ENCODE assay signal across 33 cellular contexts in the genomic region with DNA sequence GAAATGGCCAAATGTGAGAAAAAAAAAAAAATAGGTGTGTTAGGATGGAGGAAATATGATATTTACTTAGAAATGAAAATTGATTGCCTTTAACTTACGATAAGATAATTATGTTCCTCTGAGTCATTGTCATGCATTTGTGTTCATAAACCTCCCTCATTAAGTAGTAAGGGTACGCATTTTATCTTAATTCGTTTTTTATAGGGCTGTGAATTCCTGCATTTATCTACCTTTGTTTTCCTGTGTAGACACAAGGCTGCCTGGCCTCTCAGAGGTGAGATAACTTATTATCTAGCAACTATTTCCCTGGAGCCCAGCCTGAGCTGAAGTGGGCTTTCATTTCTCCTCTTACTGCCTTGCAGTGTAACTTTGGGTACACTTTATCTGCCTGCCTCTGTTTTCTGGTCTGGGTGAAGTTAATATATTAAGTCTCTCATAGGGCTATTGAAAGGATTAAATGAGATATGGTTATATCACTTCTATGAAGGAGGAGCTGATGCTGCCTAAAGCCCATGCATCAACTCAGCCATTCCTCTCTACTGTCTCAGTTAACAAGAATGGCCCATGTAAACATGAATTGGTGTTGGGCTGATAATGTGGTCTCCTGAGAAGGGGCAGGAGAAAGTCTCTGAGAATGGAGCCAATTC.
"Had no signal": no experiment of that assay in that cellular context is flagged by ENCODE, and none has a peak within 500 bp of the region (broad histone marks: within the 10 kb centered on the region; RNA-seq: fewer than 3 reads in every experiment).

No MANE protein-coding gene starts in this region.

- FAIRE-seq: astrocyte, endometrium, pancreas had no signal

- H3K27ac Mint-ChIP-seq: activated CD4-positive, alpha-beta memory T cell treated with anti-CD3 and anti-CD28 coated beads for 36 hours; activated CD4-positive, alpha-beta T cell treated with anti-CD3 and anti-CD28 coated beads, Interleukin-2, amount 10 ng/mL, durations not matched to agents 24 days and 14 days; activated T-cell treated with anti-CD3 and anti-CD28 coated beads, Interleukin-2, amount 50 U/mL, for 24 hours; activated T-helper 17 cell treated with anti-CD3 and anti-CD28 coated beads, Interleukin-2, amount 50 U/mL, for 72 hours; dendritic cell treated with granulocyte-macrophage colony-stimulating factor and Interleukin-4, amounts not matched to agents 40 ng/mL and 50 ng/mL, for 4 days; naive thymus-derived CD4-positive, alpha-beta T cell; stimulated activated effector memory CD8-positive, alpha-beta T cell treated with anti-CD3 and anti-CD28 coated beads, Interleukin-12 subunit alpha, Interleukin-12 subunit beta, amount 100 ng/mL, for 72 hours; stimulated activated naive CD8-positive, alpha-beta T cell treated with anti-CD3 and anti-CD28 coated beads, Interleukin-15, Interleukin-2, amounts not matched to agents 100 ng/mL and 50 ng/mL, for 24 hours; type B pancreatic cell had no signal

- H3K27ac ChIP-seq: epithelial cell of prostate, esophagus squamous epithelium, heart right ventricle, left ventricle myocardium inferior, pancreas, prostate gland, skin epidermis, thoracic aorta, uterus had no signal

- H3K9me3 ChIP-seq: esophagus squamous epithelium, heart right ventricle, left ventricle myocardium inferior, pancreas, prostate gland, thoracic aorta, uterus had no signal

- H3K4me1 ChIP-seq: pancreas, prostate gland, uterus had no signal

- H3K36me3 Mint-ChIP-seq: activated CD4-positive, alpha-beta memory T cell treated with anti-CD3 and anti-CD28 coated beads for 36 hours; naive thymus-derived CD4-positive, alpha-beta T cell; stimulated activated effector memory CD8-positive, alpha-beta T cell treated with anti-CD3 and anti-CD28 coated beads, Interleukin-12 subunit alpha, Interleukin-12 subunit beta, amount 100 ng/mL, for 72 hours; type B pancreatic cell had no signal

- H3K27me3 Mint-ChIP-seq: activated CD4-positive, alpha-beta memory T cell treated with anti-CD3 and anti-CD28 coated beads for 36 hours; activated CD4-positive, alpha-beta T cell treated with anti-CD3 and anti-CD28 coated beads, Interleukin-2, amount 10 ng/mL, durations not matched to agents 24 days and 14 days; activated T-helper 17 cell treated with anti-CD3 and anti-CD28 coated beads, Interleukin-2, amount 50 U/mL, for 72 hours; stimulated activated naive CD8-positive, alpha-beta T cell treated with anti-CD3 and anti-CD28 coated beads, Interleukin-15, Interleukin-2, amounts not matched to agents 100 ng/mL and 50 ng/mL, for 24 hours had no signal

- H3K4me1 Mint-ChIP-seq: activated CD4-positive, alpha-beta T cell treated with anti-CD3 and anti-CD28 coated beads, Interleukin-2, amount 10 ng/mL, durations not matched to agents 24 days and 14 days; activated T-helper 17 cell treated with anti-CD3 and anti-CD28 coated beads, Interleukin-2, amount 50 U/mL, for 72 hours; naive thymus-derived CD4-positive, alpha-beta T cell; neural crest cell; stimulated activated effector memory CD8-positive, alpha-beta T cell treated with anti-CD3 and anti-CD28 coated beads, Interleukin-12 subunit alpha, Interleukin-12 subunit beta, amount 100 ng/mL, for 72 hours had no signal

- H3K9me3 Mint-ChIP-seq: activated CD4-positive, alpha-beta memory T cell treated with anti-CD3 and anti-CD28 coated beads for 36 hours; activated CD4-positive, alpha-beta T cell treated with anti-CD3 and anti-CD28 coated beads, Interleukin-2, amount 10 ng/mL, durations not matched to agents 24 days and 14 days; activated T-cell treated with anti-CD3 and anti-CD28 coated beads, Interleukin-2, amount 50 U/mL, for 24 hours; activated T-helper 17 cell treated with anti-CD3 and anti-CD28 coated beads, Interleukin-2, amount 50 U/mL, for 72 hours; dendritic cell treated with granulocyte-macrophage colony-stimulating factor and Interleukin-4, amounts not matched to agents 40 ng/mL and 50 ng/mL, for 4 days; neural crest cell; stimulated activated effector memory CD8-positive, alpha-beta T cell treated with anti-CD3 and anti-CD28 coated beads, Interleukin-12 subunit alpha, Interleukin-12 subunit beta, amount 100 ng/mL, for 72 hours; stimulated activated naive CD8-positive, alpha-beta T cell treated with anti-CD3 and anti-CD28 coated beads, Interleukin-15, Interleukin-2, amounts not matched to agents 100 ng/mL and 50 ng/mL, for 24 hours; type B pancreatic cell had no signal

- H3K4me3 Mint-ChIP-seq: activated CD4-positive, alpha-beta memory T cell treated with anti-CD3 and anti-CD28 coated beads for 36 hours; activated CD4-positive, alpha-beta T cell treated with anti-CD3 and anti-CD28 coated beads, Interleukin-2, amount 10 ng/mL, durations not matched to agents 24 days and 14 days; activated T-cell treated with anti-CD3 and anti-CD28 coated beads, Interleukin-2, amount 50 U/mL, for 24 hours; activated T-helper 17 cell treated with anti-CD3 and anti-CD28 coated beads, Interleukin-2, amount 50 U/mL, for 72 hours; dendritic cell treated with granulocyte-macrophage colony-stimulating factor and Interleukin-4, amounts not matched to agents 40 ng/mL and 50 ng/mL, for 4 days; naive thymus-derived CD4-positive, alpha-beta T cell; neural crest cell; stimulated activated effector memory CD8-positive, alpha-beta T cell treated with anti-CD3 and anti-CD28 coated beads, Interleukin-12 subunit alpha, Interleukin-12 subunit beta, amount 100 ng/mL, for 72 hours; stimulated activated naive CD8-positive, alpha-beta T cell treated with anti-CD3 and anti-CD28 coated beads, Interleukin-15, Interleukin-2, amounts not matched to agents 100 ng/mL and 50 ng/mL, for 24 hours; type B pancreatic cell had no signal

- H3K4me3 ChIP-seq: esophagus squamous epithelium, heart right ventricle, left ventricle myocardium inferior, lung, pancreas, prostate gland, skin epidermis, thoracic aorta, uterus had no signal

- DNase-seq: activated CD4-positive, alpha-beta memory T cell treated with anti-CD3 and anti-CD28 coated beads for 36 hours; activated CD4-positive, alpha-beta T cell treated with anti-CD3 and anti-CD28 coated beads, Interleukin-2, amount 10 ng/mL, durations not matched to agents 24 days and 14 days; activated CD4-positive, CD25-positive, alpha-beta regulatory T cell treated with anti-CD3 and anti-CD28 coated beads, Interleukin-2, amount 50 U/mL, for 72 hours; activated CD8-positive, alpha-beta memory T cell treated with anti-CD3 and anti-CD28 coated beads, Interleukin-2, amount 50 U/mL, for 48 hours; activated gamma-delta T cell treated with Interleukin-2 at 50 U/mL for 16 hours; activated naive CD4-positive, alpha-beta T cell treated with anti-CD3 and anti-CD28 coated beads, Interleukin-2, amount 50 U/mL, for 16 hours; activated T-cell treated with anti-CD3 and anti-CD28 coated beads, Interleukin-2, amount 50 U/mL, for 24 hours; amniotic stem cell; caudate nucleus; effector CD4-positive, alpha-beta T cell; esophagus squamous epithelium; foreskin melanocyte; heart right ventricle; left ventricle myocardium inferior; naive thymus-derived CD4-positive, alpha-beta T cell; nucleus accumbens; pancreas; retina; stimulated activated CD4-positive, alpha-beta T cell treated with anti-CD3 and anti-CD28 coated beads, Interleukin-4, amount 100 ng/mL, for 24 hours; uterus had no signal

- H3K36me3 ChIP-seq: esophagus squamous epithelium, heart right ventricle, left ventricle myocardium inferior, pancreas, prostate gland, thoracic aorta, uterus had no signal

- H3K27me3 ChIP-seq: esophagus squamous epithelium, heart right ventricle, pancreas, uterus had no signal
